In the genomic region with DNA sequence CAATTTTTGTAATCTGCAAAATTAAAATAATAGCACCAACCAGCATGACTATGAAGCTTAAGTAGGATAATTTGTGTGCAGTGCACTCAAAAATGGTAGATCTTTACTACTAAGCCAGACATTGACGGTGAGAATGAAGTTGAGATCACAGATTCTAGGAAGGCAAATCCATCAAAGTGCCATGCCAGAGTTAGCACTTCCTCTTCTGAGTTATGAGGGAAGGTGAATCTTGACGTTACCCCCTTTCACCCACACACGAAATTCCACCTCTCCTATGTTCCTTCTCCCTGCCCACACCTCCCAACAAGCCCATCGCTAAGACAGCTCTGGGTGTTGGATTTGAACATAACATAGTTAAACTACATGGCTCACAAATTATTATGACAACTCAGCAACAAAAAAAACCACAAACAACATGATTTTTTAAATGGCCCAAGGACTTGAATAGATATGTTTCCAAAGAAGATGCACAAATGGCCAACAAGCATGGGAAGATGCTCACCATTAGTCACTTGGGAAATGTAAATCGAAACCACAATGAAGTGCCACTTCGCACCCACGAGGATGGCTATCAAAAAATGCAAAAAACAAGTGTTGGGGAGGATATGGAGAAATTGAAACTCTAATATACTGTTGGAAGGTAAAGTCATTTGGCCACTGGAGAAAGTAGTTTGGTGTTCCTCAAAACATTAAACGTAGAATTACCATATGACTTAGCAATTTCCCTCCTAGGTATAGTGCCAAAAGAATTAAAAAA, we compare ENCODE assay signal across 24 cellular contexts.
A peak's percentile ranks its signal among the peaks of the same experiment; 100 is the strongest.
DNase-seq lines count a peak whose midpoint lies in the region; ATAC-seq, FAIRE-seq and TF ChIP-seq lines count a peak whose summit lies in the region.
"Had no signal": no experiment of that assay in that cellular context is flagged by ENCODE, and none has a peak within 500 bp of the region (broad histone marks: within the 10 kb centered on the region; RNA-seq: fewer than 3 reads in every experiment).

No MANE protein-coding gene starts in this region.

- in situ Hi-C loops in K562 (cut with MboI), result no loop called here

- peaks cover 17% of the 10 kb centered on the region for H3K9me3 Mint-ChIP-seq in activated CD4-positive, alpha-beta T cell treated with anti-CD3 and anti-CD28 coated beads, Interleukin-2, amount 10 ng/mL, durations not matched to agents 24 days and 14 days
- H3K9me3 Mint-ChIP-seq in activated CD4-positive, alpha-beta T cell treated with anti-CD3 and anti-CD28 coated beads, Interleukin-2, amount 10 ng/mL, durations not matched to agents 7 days and 5 days, result peaks cover 5% of the 10 kb centered on the region
- peaks cover 3% of the 10 kb centered on the region for H3K9me3 Mint-ChIP-seq in stimulated activated effector memory CD8-positive, alpha-beta T cell treated with anti-CD3 and anti-CD28 coated beads, Interleukin-12 subunit alpha, Interleukin-12 subunit beta, amount 100 ng/mL, for 72 hours
- H3K9me3 Mint-ChIP-seq: GM23338 had no signal

- H3K27ac ChIP-seq in K562 (ENCODE audit: extremely low read depth, low read depth, low read length), result no peak overlapping the region
- H3K27ac ChIP-seq: KMS-11, SJCRH30 had no signal

- TF ChIP-seq RAD21 in K562 (CRISPR knock-in tag; conservative IDR thresholded peaks at IDR 0.05 in 1 of 2, IDR thresholded peaks at IDR 0.05 in 1 of 2), result no peak

- H3K27ac Mint-ChIP-seq in activated CD4-positive, alpha-beta T cell treated with anti-CD3 and anti-CD28 coated beads, Interleukin-2, amount 10 ng/mL, durations not matched to agents 24 days and 14 days, result peak overlapping the region; percentile 75
- no peak overlapping the region for H3K27ac Mint-ChIP-seq in activated CD4-positive, alpha-beta T cell treated with anti-CD3 and anti-CD28 coated beads, Interleukin-2, amount 10 ng/mL, durations not matched to agents 7 days and 5 days
- no peak overlapping the region for H3K27ac Mint-ChIP-seq in stimulated activated effector memory CD8-positive, alpha-beta T cell treated with anti-CD3 and anti-CD28 coated beads, Interleukin-12 subunit alpha, Interleukin-12 subunit beta, amount 100 ng/mL, for 72 hours
- H3K27ac Mint-ChIP-seq: CD4-positive, CD25-positive, alpha-beta regulatory T cell; GM23338 had no signal

- H3K9me3 ChIP-seq in K562 (replicated peaks; ENCODE audit: control insufficient read depth, insufficient read depth, low read depth, low read length), result no peaks in the 10 kb centered on the region
- H3K9me3 ChIP-seq: SJCRH30 had no signal

- H3K4me2 ChIP-seq in K562 (ENCODE audit: insufficient read depth, low read length), result no peak overlapping the region
- H3K4me2 ChIP-seq: GM23338, KMS-11 had no signal

- H3K9me1 ChIP-seq in K562 (ENCODE audit: control insufficient read depth, insufficient read depth, low read length), result no peaks in the 10 kb centered on the region

- no peak for FAIRE-seq in K562 (lab: Jason Lieb, UNC)

- peaks cover 0 to 5% of the 10 kb centered on the region in 2 experiments; a peak in 1 of 5 replicates for H3K4me1 ChIP-seq in K562 (replicated peaks in 1 of 2; ENCODE audit: control insufficient read depth in 2 of 2, insufficient read depth in 2 of 2, low read length in 2 of 2)
- H3K4me1 ChIP-seq: SJCRH30 had no signal

- no peaks in the 10 kb centered on the region for H3K79me2 ChIP-seq in K562 (ENCODE audit: control insufficient read depth, insufficient read depth, low read length)

- H3K27me3 Mint-ChIP-seq in activated CD4-positive, alpha-beta T cell treated with anti-CD3 and anti-CD28 coated beads, Interleukin-2, amount 10 ng/mL, durations not matched to agents 24 days and 14 days, result no peaks in the 10 kb centered on the region
- no peaks in the 10 kb centered on the region for H3K27me3 Mint-ChIP-seq in activated CD4-positive, alpha-beta T cell treated with anti-CD3 and anti-CD28 coated beads, Interleukin-2, amount 10 ng/mL, durations not matched to agents 7 days and 5 days

- POLR2A ChIA-PET in activated CD4-positive, alpha-beta T cell treated with anti-CD3 and anti-CD28 coated beads, Interleukin-2, amount 10 ng/mL, durations not matched to agents 7 days and 5 days (lab: Charles Lee), result no interaction called here
- POLR2A ChIA-PET in K562 (lab: Yijun Ruan, JAX), result interaction anchor here (0.7 kb wide), 1 partner anchor 238 kb away, joined by 3 read pairs; the partner anchor contains the start of gene IL22

- WGBS in K562 (ENCODE audit: insufficient coverage, low coverage, missing lambda C conversion rate), result 2% methylated on average over 8 of the region's 8 CpGs

- H4K20me1 ChIP-seq in K562 (replicated peaks; ENCODE audit: control insufficient read depth, insufficient read depth, low read length), result no peaks in the 10 kb centered on the region

- no peak overlapping the region for H2AFZ ChIP-seq in K562 (ENCODE audit: low read depth, low read length)
- H2AFZ ChIP-seq: GM23338 had no signal

- H3K9ac ChIP-seq in K562 (ENCODE audit: insufficient read depth in 1 of 2, low read depth in 2 of 2, low read length in 2 of 2), result no peak overlapping the region
- H3K9ac ChIP-seq: KMS-11 had no signal

- no peaks in the 10 kb centered on the region for H3K36me3 ChIP-seq in K562 (ENCODE audit: control insufficient read depth, insufficient read depth, low read length)
- H3K36me3 ChIP-seq: SJCRH30 had no signal

- CTCF ChIA-PET in activated CD4-positive, alpha-beta T cell treated with anti-CD3 and anti-CD28 coated beads, Interleukin-2, amount 10 ng/mL, durations not matched to agents 7 days and 5 days (lab: Charles Lee), result interaction anchor here (0.9 kb wide), 1 partner anchor 9 kb away, joined by 3 read pairs; no protein-coding TSS in a partner anchor
- CTCF ChIA-PET in K562 (lab: Yijun Ruan, JAX; ENCODE audit: low intra/inter-chr PET ratio), result no interaction called here

- H3K4me3 ChIP-seq in K562, result no peak overlapping the region
- H3K4me3 ChIP-seq: GM23338, SJCRH30 had no signal

- no TSS peak for BruUV-seq in K562 (replicated peaks; lab: Mats Ljungman, UMichigan)

- peaks cover 23% of the 10 kb centered on the region for H3K4me1 Mint-ChIP-seq in activated CD4-positive, alpha-beta T cell treated with anti-CD3 and anti-CD28 coated beads, Interleukin-2, amount 10 ng/mL, durations not matched to agents 24 days and 14 days
- peaks cover 10% of the 10 kb centered on the region for H3K4me1 Mint-ChIP-seq in activated CD4-positive, alpha-beta T cell treated with anti-CD3 and anti-CD28 coated beads, Interleukin-2, amount 10 ng/mL, durations not matched to agents 7 days and 5 days
- peaks cover 27% of the 10 kb centered on the region for H3K4me1 Mint-ChIP-seq in stimulated activated effector memory CD8-positive, alpha-beta T cell treated with anti-CD3 and anti-CD28 coated beads, Interleukin-12 subunit alpha, Interleukin-12 subunit beta, amount 100 ng/mL, for 72 hours

- ATAC-seq in K562 (no peak), HG03565 (IDR thresholded peaks at IDR 0.05; ENCODE audit: unreplicated experiment) (no peak)
- peak; percentile 26 for ATAC-seq in stimulated activated effector memory CD8-positive, alpha-beta T cell treated with anti-CD3 and anti-CD28 coated beads, Interleukin-12 subunit alpha, Interleukin-12 subunit beta, amount 100 ng/mL, for 72 hours
- ATAC-seq: GM23338, PC-3, Right ventricle myocardium inferior, SK-N-SH treated with all-trans-retinoic acid at 6 μM for 48 hours had no signal

- peaks cover 3% of the 10 kb centered on the region for H3K36me3 Mint-ChIP-seq in activated CD4-positive, alpha-beta T cell treated with anti-CD3 and anti-CD28 coated beads, Interleukin-2, amount 10 ng/mL, durations not matched to agents 24 days and 14 days (ENCODE audit: low read depth)
- no peaks in the 10 kb centered on the region for H3K36me3 Mint-ChIP-seq in activated CD4-positive, alpha-beta T cell treated with anti-CD3 and anti-CD28 coated beads, Interleukin-2, amount 10 ng/mL, durations not matched to agents 7 days and 5 days (ENCODE audit: low read depth)
- H3K36me3 Mint-ChIP-seq in stimulated activated effector memory CD8-positive, alpha-beta T cell treated with anti-CD3 and anti-CD28 coated beads, Interleukin-12 subunit alpha, Interleukin-12 subunit beta, amount 100 ng/mL, for 72 hours, result no peaks in the 10 kb centered on the region

- TF ChIP-seq EP300 in K562 (IDR thresholded peaks at IDR 0.05; ENCODE audit: low read length), result no peak

- TF ChIP-seq POLR2A in K562 (conservative IDR thresholded peaks at IDR 0.05), result no peak

- H3K4me3 Mint-ChIP-seq in activated CD4-positive, alpha-beta T cell treated with anti-CD3 and anti-CD28 coated beads, Interleukin-2, amount 10 ng/mL, durations not matched to agents 24 days and 14 days, result no peak overlapping the region
- no peak overlapping the region for H3K4me3 Mint-ChIP-seq in activated CD4-positive, alpha-beta T cell treated with anti-CD3 and anti-CD28 coated beads, Interleukin-2, amount 10 ng/mL, durations not matched to agents 7 days and 5 days
- no peak overlapping the region for H3K4me3 Mint-ChIP-seq in stimulated activated effector memory CD8-positive, alpha-beta T cell treated with anti-CD3 and anti-CD28 coated beads, Interleukin-12 subunit alpha, Interleukin-12 subunit beta, amount 100 ng/mL, for 72 hours
- H3K4me3 Mint-ChIP-seq: CD4-positive, CD25-positive, alpha-beta regulatory T cell; GM23338 had no signal

- DNase-seq in activated CD4-positive, alpha-beta T cell treated with anti-CD3 and anti-CD28 coated beads, Interleukin-2, amount 10 ng/mL, durations not matched to agents 24 days and 14 days, result no peak
- no peak for DNase-seq in activated CD4-positive, alpha-beta T cell treated with anti-CD3 and anti-CD28 coated beads, Interleukin-2, amount 10 ng/mL, durations not matched to agents 7 days and 5 days
- DNase-seq in MV-4-11 (lab: John Stamatoyannopoulos, UW), result peak; percentile 17
- no peak for DNase-seq in K562 (ENCODE audit: extremely low read depth in 1 of 4, low spot score in 3 of 4)
- DNase-seq in stimulated activated effector memory CD8-positive, alpha-beta T cell treated with anti-CD3 and anti-CD28 coated beads, Interleukin-12 subunit alpha, Interleukin-12 subunit beta, amount 100 ng/mL, for 72 hours (ENCODE audit: low spot score in 2 of 2), result no peak
- no peak for DNase-seq in stimulated activated CD4-positive, alpha-beta T cell treated with anti-CD3 and anti-CD28 coated beads, Interleukin-4, amount 100 ng/mL, for 4 hours
- DNase-seq: CD4-positive, CD25-positive, alpha-beta regulatory T cell; HCEC 1CT; IMR-90; MM.1S; NCI-H1092 treated with DMSO at 0.1 percent for 48 hours; NCI-H1436; NCI-H187 treated with DMSO at 0.1 percent for 48 hours; NCI-H2107; NCI-H524 treated with DMSO at 0.1 percent for 48 hours; NCI-H82; NK-92 treated with Interleukin-12 subunit alpha and Interleukin-12 subunit beta, amount 100 ng/mL, for 24 hours; PC-3; SJCRH30 had no signal

- peaks cover 0 to 10% of the 10 kb centered on the region in 2 experiments; a peak in 1 of 5 replicates for H3K27me3 ChIP-seq in K562 (ENCODE audit: control insufficient read depth in 2 of 2, insufficient read depth in 2 of 2, low read length in 2 of 2)

- intact Hi-C loops in activated CD4-positive, alpha-beta T cell treated with anti-CD3 and anti-CD28 coated beads, Interleukin-2, amount 10 ng/mL, durations not matched to agents 24 days and 14 days (cut with micrococcal nuclease), result loop anchor here (10.0 kb wide), 2 partner anchors 153 to 313 kb away; partner anchors contain the start of gene MDM2
- intact Hi-C loops in K562 (cut with micrococcal nuclease), result loop anchor here (10.0 kb wide), 1 partner anchor 137 kb away; no protein-coding TSS in a partner anchor

- no peak for TF ChIP-seq CTCF in K562 (IDR thresholded peaks at IDR 0.05 in 2 of 3, conservative IDR thresholded peaks at IDR 0.05 in 1 of 3; ENCODE audit: insufficient read depth in 2 of 3, low read depth in 1 of 3, low read length in 3 of 3)
